In genomic region chr4:16894406-16894805, GRCh38 we compare ENCODE assay signal across 1 cellular context.
TF ChIP-seq lines count a peak whose summit lies in the region.

No MANE protein-coding gene starts in this region.

TF ChIP-seq in HepG2, 621 proteins besides CTCF, POLR2A, EP300 and RAD21 (continued from another document):
- TF ChIP-seq ZNF362 (CRISPR knock-in tag; IDR thresholded peaks at IDR 0.05; ENCODE audit: borderline replicate concordance) (no peak), AKNA (CRISPR knock-in tag; IDR thresholded peaks at IDR 0.05; ENCODE audit: borderline replicate concordance) (no peak), HNRNPUL1 (IDR thresholded peaks at IDR 0.05; ENCODE audit: low read depth, low read length) (no peak), ZNF354B (CRISPR knock-in tag; IDR thresholded peaks at IDR 0.05) (no peak), RNF219 (CRISPR knock-in tag; IDR thresholded peaks at IDR 0.05) (no peak), ZNF235 (CRISPR knock-in tag; IDR thresholded peaks at IDR 0.05; ENCODE audit: borderline replicate concordance) (no peak), PHF21A (CRISPR knock-in tag; IDR thresholded peaks at IDR 0.05) (no peak), MIER3 (CRISPR knock-in tag; IDR thresholded peaks at IDR 0.05; ENCODE audit: borderline replicate concordance) (no peak), ZNF121 (CRISPR knock-in tag; IDR thresholded peaks at IDR 0.05) (no peak), RCOR2 (CRISPR knock-in tag; IDR thresholded peaks at IDR 0.05) (no peak), MXD4 (CRISPR knock-in tag; IDR thresholded peaks at IDR 0.05) (no peak), RBM39 (IDR thresholded peaks at IDR 0.05; ENCODE audit: low read depth, low read length, poor library complexity, severe bottlenecking) (no peak), PHB2 (IDR thresholded peaks at IDR 0.05; ENCODE audit: partially characterized antibody) (no peak)
- TF ChIP-seq, protein P1, sequence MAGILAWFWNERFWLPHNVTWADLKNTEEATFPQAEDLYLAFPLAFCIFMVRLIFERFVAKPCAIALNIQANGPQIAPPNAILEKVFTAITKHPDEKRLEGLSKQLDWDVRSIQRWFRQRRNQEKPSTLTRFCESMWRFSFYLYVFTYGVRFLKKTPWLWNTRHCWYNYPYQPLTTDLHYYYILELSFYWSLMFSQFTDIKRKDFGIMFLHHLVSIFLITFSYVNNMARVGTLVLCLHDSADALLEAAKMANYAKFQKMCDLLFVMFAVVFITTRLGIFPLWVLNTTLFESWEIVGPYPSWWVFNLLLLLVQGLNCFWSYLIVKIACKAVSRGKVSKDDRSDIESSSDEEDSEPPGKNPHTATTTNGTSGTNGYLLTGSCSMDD (CRISPR knock-in tag; IDR thresholded peaks at IDR 0.05) = no peak
- TF ChIP-seq, protein P2, sequence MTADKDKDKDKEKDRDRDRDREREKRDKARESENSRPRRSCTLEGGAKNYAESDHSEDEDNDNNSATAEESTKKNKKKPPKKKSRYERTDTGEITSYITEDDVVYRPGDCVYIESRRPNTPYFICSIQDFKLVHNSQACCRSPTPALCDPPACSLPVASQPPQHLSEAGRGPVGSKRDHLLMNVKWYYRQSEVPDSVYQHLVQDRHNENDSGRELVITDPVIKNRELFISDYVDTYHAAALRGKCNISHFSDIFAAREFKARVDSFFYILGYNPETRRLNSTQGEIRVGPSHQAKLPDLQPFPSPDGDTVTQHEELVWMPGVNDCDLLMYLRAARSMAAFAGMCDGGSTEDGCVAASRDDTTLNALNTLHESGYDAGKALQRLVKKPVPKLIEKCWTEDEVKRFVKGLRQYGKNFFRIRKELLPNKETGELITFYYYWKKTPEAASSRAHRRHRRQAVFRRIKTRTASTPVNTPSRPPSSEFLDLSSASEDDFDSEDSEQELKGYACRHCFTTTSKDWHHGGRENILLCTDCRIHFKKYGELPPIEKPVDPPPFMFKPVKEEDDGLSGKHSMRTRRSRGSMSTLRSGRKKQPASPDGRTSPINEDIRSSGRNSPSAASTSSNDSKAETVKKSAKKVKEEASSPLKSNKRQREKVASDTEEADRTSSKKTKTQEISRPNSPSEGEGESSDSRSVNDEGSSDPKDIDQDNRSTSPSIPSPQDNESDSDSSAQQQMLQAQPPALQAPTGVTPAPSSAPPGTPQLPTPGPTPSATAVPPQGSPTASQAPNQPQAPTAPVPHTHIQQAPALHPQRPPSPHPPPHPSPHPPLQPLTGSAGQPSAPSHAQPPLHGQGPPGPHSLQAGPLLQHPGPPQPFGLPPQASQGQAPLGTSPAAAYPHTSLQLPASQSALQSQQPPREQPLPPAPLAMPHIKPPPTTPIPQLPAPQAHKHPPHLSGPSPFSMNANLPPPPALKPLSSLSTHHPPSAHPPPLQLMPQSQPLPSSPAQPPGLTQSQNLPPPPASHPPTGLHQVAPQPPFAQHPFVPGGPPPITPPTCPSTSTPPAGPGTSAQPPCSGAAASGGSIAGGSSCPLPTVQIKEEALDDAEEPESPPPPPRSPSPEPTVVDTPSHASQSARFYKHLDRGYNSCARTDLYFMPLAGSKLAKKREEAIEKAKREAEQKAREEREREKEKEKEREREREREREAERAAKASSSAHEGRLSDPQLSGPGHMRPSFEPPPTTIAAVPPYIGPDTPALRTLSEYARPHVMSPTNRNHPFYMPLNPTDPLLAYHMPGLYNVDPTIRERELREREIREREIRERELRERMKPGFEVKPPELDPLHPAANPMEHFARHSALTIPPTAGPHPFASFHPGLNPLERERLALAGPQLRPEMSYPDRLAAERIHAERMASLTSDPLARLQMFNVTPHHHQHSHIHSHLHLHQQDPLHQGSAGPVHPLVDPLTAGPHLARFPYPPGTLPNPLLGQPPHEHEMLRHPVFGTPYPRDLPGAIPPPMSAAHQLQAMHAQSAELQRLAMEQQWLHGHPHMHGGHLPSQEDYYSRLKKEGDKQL (CRISPR knock-in tag; IDR thresholded peaks at IDR 0.05; ENCODE audit: low read depth) = no peak
